28 cellular contexts compared by ENCODE assay signal in the genomic region with DNA sequence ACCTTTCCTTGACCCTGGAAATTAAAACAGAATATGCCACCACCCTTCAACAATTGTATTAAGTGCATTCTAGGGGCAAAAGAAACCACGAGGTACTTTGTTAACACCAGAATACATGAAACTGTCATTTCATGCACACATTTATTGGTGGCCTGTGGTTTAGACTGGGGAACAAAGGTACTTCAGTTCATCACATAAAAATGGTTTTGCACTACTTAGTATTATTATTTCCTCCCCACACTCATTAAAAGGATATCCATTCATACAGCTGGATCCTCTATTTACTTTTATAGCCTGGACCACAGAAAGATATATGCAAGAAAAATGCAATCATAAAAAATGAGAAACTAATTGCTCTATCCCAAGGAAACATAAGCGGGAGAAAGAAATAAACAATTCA.
"Had no signal": no experiment of that assay in that cellular context is flagged by ENCODE, and none has a peak within 500 bp of the region (broad histone marks: within the 10 kb centered on the region; RNA-seq: fewer than 3 reads in every experiment).

No MANE protein-coding gene starts in this region.

- H3K36me3 Mint-ChIP-seq: naive B cell; natural killer cell treated with Interleukin-12 subunit alpha and Interleukin-12 subunit beta and Interleukin-15 and Interleukin-18, amount 100 ng/mL, for 72 hours; stimulated activated naive B cell treated with anti-CD40 and anti-IgM and Interleukin-4, amounts not matched to agents 10 μg/mL and 1 μg/mL and 100 μg/mL, for 72 hours had no signal

- H3K9me3 Mint-ChIP-seq: natural killer cell treated with Interleukin-12 subunit alpha and Interleukin-12 subunit beta and Interleukin-15 and Interleukin-18, amount 100 ng/mL, for 72 hours had no signal

- H3K4me3 ChIP-seq: neural progenitor cell, ovary, psoas muscle, right lobe of liver, sigmoid colon, stomach, tibial artery, transverse colon, upper lobe of right lung, uterus had no signal

- H3K4me1 ChIP-seq: parathyroid adenoma, psoas muscle, right lobe of liver, upper lobe of right lung, uterus had no signal

- H3K9me3 ChIP-seq: ovary, psoas muscle, right lobe of liver, transverse colon, upper lobe of right lung, uterus had no signal

- H3K27ac ChIP-seq: neural progenitor cell, ovary, parathyroid adenoma, psoas muscle, right lobe of liver, sigmoid colon, stomach, tibial artery, transverse colon, upper lobe of right lung, uterus had no signal

- DNase-seq: naive B cell; naive thymus-derived CD8-positive, alpha-beta T cell; nephron progenitor cell; occipital lobe; ovary; posterior cingulate gyrus; psoas muscle; right cardiac atrium; right lobe of liver; sigmoid colon; small intestine; stimulated activated CD4-positive, alpha-beta T cell treated with anti-CD3 and anti-CD28 coated beads, Interleukin-1b, Interleukin-23, amount 100 ng/mL, for 48 hours; stimulated activated CD4-positive, alpha-beta T cell treated with anti-CD3 and anti-CD28 coated beads, Interleukin-4, amount 100 ng/mL, for 1 hour; stimulated activated CD4-positive, alpha-beta T cell treated with anti-CD3 and anti-CD28 coated beads, Interleukin-4, amount 100 ng/mL, for 4 hours; stimulated activated CD8-positive, alpha-beta memory T cell treated with anti-CD3 and anti-CD28 coated beads, Interleukin-4, amount 100 ng/mL, for 48 hours; stimulated activated naive B cell treated with anti-CD40 and anti-IgM and Interleukin-4, amounts not matched to agents 10 μg/mL and 1 μg/mL and 100 μg/mL, for 72 hours; stimulated activated naive CD4-positive, alpha-beta T cell treated with Interleukin-2 at 50 U/mL for 16 hours; stomach; tibial artery; transverse colon; upper lobe of right lung; uterus had no signal

- H3K9ac ChIP-seq: neural progenitor cell, parathyroid adenoma had no signal

- H3K36me3 ChIP-seq: ovary, right lobe of liver, sigmoid colon, stomach, tibial artery, transverse colon, upper lobe of right lung, uterus had no signal

- H3K4me2 ChIP-seq: neural progenitor cell had no signal

- ATAC-seq: naive thymus-derived CD8-positive, alpha-beta T cell; natural killer cell treated with Interleukin-12 subunit alpha and Interleukin-12 subunit beta and Interleukin-15 and Interleukin-18, amount 100 ng/mL, for 72 hours; psoas muscle; right cardiac atrium; right lobe of liver; stimulated activated naive B cell treated with anti-CD40 and anti-IgM and Interleukin-4, amounts not matched to agents 10 μg/mL and 1 μg/mL and 100 μg/mL, for 72 hours; upper lobe of right lung had no signal

- H3K4me3 Mint-ChIP-seq: naive B cell; naive thymus-derived CD8-positive, alpha-beta T cell; natural killer cell treated with Interleukin-12 subunit alpha and Interleukin-12 subunit beta and Interleukin-15 and Interleukin-18, amount 100 ng/mL, for 72 hours; nephron progenitor cell; neural progenitor cell; stimulated activated naive B cell treated with anti-CD40 and anti-IgM and Interleukin-4, amounts not matched to agents 10 μg/mL and 1 μg/mL and 100 μg/mL, for 72 hours; stimulated activated naive CD8-positive, alpha-beta T cell treated with anti-CD3 and anti-CD28 coated beads, Interleukin-15, Interleukin-2, amounts not matched to agents 100 ng/mL and 50 ng/mL, for 24 hours; type B pancreatic cell had no signal

- H3K27me3 ChIP-seq: neural progenitor cell, ovary, right lobe of liver, sigmoid colon, stomach, tibial artery, transverse colon, upper lobe of right lung, uterus had no signal

- FAIRE-seq: small intestine had no signal

- H3K79me2 ChIP-seq: parathyroid adenoma had no signal

- H3K27ac Mint-ChIP-seq: naive B cell; naive thymus-derived CD8-positive, alpha-beta T cell; nephron progenitor cell; neural progenitor cell; progenitor cell of endocrine pancreas; stimulated activated naive B cell treated with anti-CD40 and anti-IgM and Interleukin-4, amounts not matched to agents 10 μg/mL and 1 μg/mL and 100 μg/mL, for 72 hours; stimulated activated naive CD8-positive, alpha-beta T cell treated with anti-CD3 and anti-CD28 coated beads, Interleukin-15, Interleukin-2, amounts not matched to agents 100 ng/mL and 50 ng/mL, for 24 hours; type B pancreatic cell had no signal

- H2AFZ ChIP-seq: neural progenitor cell, parathyroid adenoma had no signal

- H3K4me1 Mint-ChIP-seq: naive B cell; naive thymus-derived CD8-positive, alpha-beta T cell; stimulated activated naive B cell treated with anti-CD40 and anti-IgM and Interleukin-4, amounts not matched to agents 10 μg/mL and 1 μg/mL and 100 μg/mL, for 72 hours had no signal
